8 cellular contexts compared by ENCODE assay signal in the genomic region with DNA sequence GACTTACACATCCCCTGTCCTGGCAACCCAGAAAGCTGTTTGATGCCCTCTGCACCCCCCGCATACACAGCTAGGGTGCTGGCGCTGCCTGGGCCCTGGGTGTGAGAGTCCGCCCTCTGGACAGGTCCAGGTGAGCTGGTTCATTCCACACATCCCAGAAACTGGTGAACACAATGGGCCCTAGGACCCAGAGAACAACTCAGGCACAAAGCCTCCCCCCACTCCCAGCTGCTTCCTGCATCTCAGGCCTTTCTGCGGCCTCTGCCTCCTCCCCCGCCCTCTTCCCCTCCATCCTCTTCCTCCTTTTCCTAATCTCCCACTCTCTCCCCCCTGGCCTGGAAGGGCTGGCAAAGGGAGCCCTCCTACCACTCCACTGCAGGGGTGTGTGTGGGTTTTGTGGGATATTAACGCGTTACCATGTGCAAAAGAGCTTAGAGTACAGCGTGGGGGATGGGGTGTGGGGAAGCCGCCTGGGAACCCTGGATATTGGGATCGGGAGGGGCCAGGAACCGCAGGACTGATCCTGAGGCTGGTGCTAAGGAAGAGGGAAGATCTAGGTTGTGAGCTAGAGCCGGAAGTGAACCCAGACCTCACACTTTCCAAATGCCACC. TPM values are rescaled to one million over a fixed set of nuclear protein-coding genes. Genes with fewer than 3 reads are reported as not detected.
A peak's percentile ranks its signal among the peaks of the same experiment; 100 is the strongest.
DNase-seq lines count a peak whose midpoint lies in the region; ATAC-seq and TF ChIP-seq lines count a peak whose summit lies in the region.

No MANE protein-coding gene starts in this region.

- H3K36me3 ChIP-seq in Peyer's patch: no peaks in the 10 kb centered on the region
- H3K36me3 ChIP-seq in cardiac muscle cell: no peaks in the 10 kb centered on the region

- H3K4me3 ChIP-seq in Peyer's patch (peak overlapping the region; percentile 90 to 98 (median 92)), cardiac muscle cell (peak overlapping the region; percentile 88)

- no peaks in the 10 kb centered on the region for H3K9me3 ChIP-seq in Peyer's patch
- no peaks in the 10 kb centered on the region for H3K9me3 ChIP-seq in cardiac muscle cell (ENCODE audit: low read depth)

- ATAC-seq in omental fat pad (ENCODE audit: low FRiP score) (peak; percentile 30), HG03521 (IDR thresholded peaks at IDR 0.05; ENCODE audit: unreplicated experiment) (no peak)

- peak; percentile 43 for DNase-seq in stimulated activated CD4-positive, alpha-beta T cell treated with anti-CD3 and anti-CD28 coated beads, Interleukin-12 subunit alpha, Interleukin-12 subunit beta, amount 100 ng/mL, for 4 hours
- DNase-seq in stimulated activated CD4-positive, alpha-beta T cell treated with anti-CD3 and anti-CD28 coated beads, Interleukin-2, amount 100 ng/mL, for 48 hours: no peak
- peak; percentile 95 to 97 for DNase-seq in Kasumi-1 (lab: John Stamatoyannopoulos, UW)
- peak; percentile 84 to 95 (median 90) for DNase-seq in Peyer's patch
- peak; percentile 60 for DNase-seq in amniotic stem cell (lab: John Stamatoyannopoulos, UW)
- DNase-seq in cardiac muscle cell (ENCODE audit: low read depth in 1 of 2, low spot score in 1 of 2): peak; percentile 86 to 94
- DNase-seq in omental fat pad (ENCODE audit: low spot score): peak; percentile 63

- peak in 1 of 6 experiments; percentile 32 for TF ChIP-seq CTCF in Peyer's patch (IDR thresholded peaks at IDR 0.05)
- no peak for TF ChIP-seq CTCF in cardiac muscle cell (IDR thresholded peaks at IDR 0.05; ENCODE audit: low read depth, low read length)
- TF ChIP-seq CTCF in omental fat pad (IDR thresholded peaks at IDR 0.05): no peak

- H3K27me3 ChIP-seq in Peyer's patch: no peaks in the 10 kb centered on the region
- H3K27me3 ChIP-seq in cardiac muscle cell: no peaks in the 10 kb centered on the region

- TF ChIP-seq POLR2A in Peyer's patch (IDR thresholded peaks at IDR 0.05): peak in 1 of 2 donors; percentile 18

- H3K4me1 ChIP-seq in Peyer's patch (peaks cover 3 to 50% (median 6%) of the 10 kb centered on the region in 4 donors), cardiac muscle cell (ENCODE audit: low read depth) (peaks cover 30% of the 10 kb centered on the region)

- peak overlapping the region; percentile 86 to 99 (median 96) for H3K27ac ChIP-seq in Peyer's patch
- H3K27ac ChIP-seq in cardiac muscle cell: peak overlapping the region; percentile 37

RNA-seq across cellular contexts. Expression of a gene that starts 1.6 kb away (rescaled TPM):
- total RNA-seq in Peyer's patch (10 to 100 TPM; 18.0 to 40.4 (median 32.9) TPM), cardiac muscle cell (45.6 and 59.4 TPM in 2 replicates), omental fat pad (10 to 100 TPM; 16.6 to 38.0 (median 25.6) TPM)
- 6.0 and 6.2 TPM in 2 replicates for polyA plus RNA-seq in cardiac muscle cell

RNA-seq across cellular contexts. Expression of a gene that starts 13.8 kb away (rescaled TPM):
- total RNA-seq in Peyer's patch: 1 to 10 TPM in 3 of 4 donors, not detected in 1; 2.9 to 3.5 (median 3.5) TPM
- 57.5 and 63.3 TPM in 2 replicates for total RNA-seq in cardiac muscle cell
- polyA plus RNA-seq in cardiac muscle cell: 69.9 and 90.6 TPM in 2 replicates
- 1 to 10 TPM in 3 of 4 donors, not detected in 1; 1.1 to 4.9 (median 2.6) TPM for total RNA-seq in omental fat pad

RNA-seq across cellular contexts. Expression of a gene that starts 22.1 kb away (rescaled TPM):
- total RNA-seq in Peyer's patch (1 to 10 TPM in 2 of 4 donors, under 1 TPM in 2; 0.53 to 2.5 (median 1.0) TPM), cardiac muscle cell (1.2 and 2.8 TPM in 2 replicates), omental fat pad (under 1 TPM in 2 of 4 donors, not detected in 2; 0.12 to 0.44 TPM)
- polyA plus RNA-seq in cardiac muscle cell: 2.0 and 2.5 TPM in 2 replicates

RNA-seq across cellular contexts. Expression of a gene that starts 49.4 kb away (rescaled TPM):
- total RNA-seq in Peyer's patch: 100 to 1,000 TPM in 1 of 4 donors, 10 to 100 TPM in 3; 11.3 to 287 (median 31.9) TPM
- total RNA-seq in cardiac muscle cell: 80.6 and 127 TPM in 2 replicates
- 212 and 261 TPM in 2 replicates for polyA plus RNA-seq in cardiac muscle cell
- total RNA-seq in omental fat pad: 10 to 100 TPM; 21.2 to 57.9 (median 43.6) TPM

RNA-seq across cellular contexts. Expression of a gene that starts 56.9 kb away (rescaled TPM):
- total RNA-seq in Peyer's patch (100 to 1,000 TPM in 3 of 4 donors, 10 to 100 TPM in 1; 23.1 to 283 (median 164) TPM), cardiac muscle cell (79.5 and 88.5 TPM in 2 replicates), omental fat pad (10 to 100 TPM; 42.2 to 72.7 (median 50.7) TPM)
- polyA plus RNA-seq in cardiac muscle cell: 146 and 156 TPM in 2 replicates

Comparison
In these comparisons a context has a peak if more than half of its experiments do, and no peak if none do; other contexts are left out.
1. DNase-seq: peak in stimulated activated CD4-positive, alpha-beta T cell treated with anti-CD3 and anti-CD28 coated beads, Interleukin-12 subunit alpha, Interleukin-12 subunit beta, amount 100 ng/mL, for 4 hours (single experiment), Kasumi-1 (2 of 2), Peyer's patch (3 of 3), amniotic stem cell (single experiment), cardiac muscle cell (2 of 2) and omental fat pad (single experiment); none in stimulated activated CD4-positive, alpha-beta T cell treated with anti-CD3 and anti-CD28 coated beads, Interleukin-2, amount 100 ng/mL, for 48 hours (0 of 2).